Comparison of ENCODE assay signal across 8 cellular contexts in genomic region chr4:118265312-118266144, GRCh38.
A peak's percentile ranks its signal among the peaks of the same experiment; 100 is the strongest.
DNase-seq lines count a peak whose midpoint lies in the region; ATAC-seq and TF ChIP-seq lines count a peak whose summit lies in the region.

No MANE protein-coding gene starts in this region.

- TF ChIP-seq CTCF in coronary artery (IDR thresholded peaks at IDR 0.05), result no peak

- H3K27ac ChIP-seq in coronary artery, result no peak overlapping the region

- no peaks in the 10 kb centered on the region for H3K4me1 ChIP-seq in mononuclear cell (ENCODE audit: insufficient read depth, low read length)

- ATAC-seq in HG02840 (IDR thresholded peaks at IDR 0.05; ENCODE audit: low FRiP score, unreplicated experiment), result no peak

- H3K4me3 ChIP-seq in GM08714 (ENCODE audit: low read length), result peak overlapping the region; percentile 28; the same call in 1 of the 2 replicates
- H3K4me3 ChIP-seq in coronary artery, result peak overlapping the region; percentile 68
- H3K4me3 ChIP-seq in mononuclear cell (ENCODE audit: low read length), result peak overlapping the region; percentile 29

- DNase-seq in LoVo (ENCODE audit: low spot score), result peak; percentile 12
- no peak for DNase-seq in coronary artery (ENCODE audit: low spot score)
- DNase-seq in GF-D8 (lab: John Stamatoyannopoulos, UW), result no peak
- no peak for DNase-seq in NCI-H128 (lab: John Stamatoyannopoulos, UW; ENCODE audit: unreplicated experiment)
- no peak for DNase-seq in NCI-H446 (lab: John Stamatoyannopoulos, UW)

- no peaks in the 10 kb centered on the region for H3K9me3 ChIP-seq in mononuclear cell (ENCODE audit: low read depth, low read length)

- peaks cover 3% of the 10 kb centered on the region for H3K27me3 ChIP-seq in mononuclear cell (ENCODE audit: insufficient read depth, low read length)
